7 cellular contexts compared by ENCODE assay signal in genomic region chr18:76727589-76727988, GRCh38.
"Had no signal": no experiment of that assay in that cellular context is flagged by ENCODE, and none has a peak within 500 bp of the region (broad histone marks: within the 10 kb centered on the region; RNA-seq: fewer than 3 reads in every experiment).

No MANE protein-coding gene starts in this region.

- H3K4me2 ChIP-seq: GM23338 had no signal

- FAIRE-seq: H1, H54, HTR-8/SVneo had no signal

- H2AFZ ChIP-seq: GM23338 had no signal

- DNase-seq: H9, HCEC 1CT, KBM-7 had no signal

- H3K4me3 ChIP-seq: GM23338 had no signal

- ATAC-seq: GM23338 had no signal
